ENCODE assay signal across 10 cellular contexts in genomic region chr2:219661197-219661954, GRCh38. TPM values are rescaled to one million over a fixed set of nuclear protein-coding genes. Genes with fewer than 3 reads are reported as not detected.
A peak's percentile ranks its signal among the peaks of the same experiment; 100 is the strongest.
DNase-seq lines count a peak whose midpoint lies in the region; ATAC-seq, FAIRE-seq and TF ChIP-seq lines count a peak whose summit lies in the region.
"Had no signal": no experiment of that assay in that cellular context is flagged by ENCODE, and none has a peak within 500 bp of the region (broad histone marks: within the 10 kb centered on the region; RNA-seq: fewer than 3 reads in every experiment).

No MANE protein-coding gene starts in this region.

- WGBS in H1 (ENCODE audit: extremely low coverage in 1 of 2, insufficient coverage in 1 of 2, insufficient read length in 1 of 2, insufficient replicate concordance in 2 of 2, low coverage in 1 of 2, low lambda C conversion rate in 2 of 2, missing lambda C conversion rate in 1 of 2), 2 experiments = 83% methylated on average over 7 of the region's 7 CpGs; no CpG with 5 or more reads in 1 of the 2 experiments

- no peak overlapping the region for H3K56ac ChIP-seq in H1 (replicated peaks; ENCODE audit: insufficient read length, low read depth, low read length)

- peaks cover 0 to 3% (median 1%) of the 10 kb centered on the region in 4 experiments; a peak in 1 of 7 replicates for H3K4me1 ChIP-seq in H1 (replicated peaks in 1 of 4; ENCODE audit: control insufficient read depth in 3 of 4, insufficient read depth in 4 of 4, low read length in 3 of 4)

- peak; percentile 81 for ATAC-seq in GM21367 (IDR thresholded peaks at IDR 0.05; ENCODE audit: unreplicated experiment)
- peak; percentile 89 for ATAC-seq in HG03103 (IDR thresholded peaks at IDR 0.05; ENCODE audit: low read depth, unreplicated experiment)

- no peak overlapping the region for H3K4me2 ChIP-seq in H1 (ENCODE audit: insufficient read depth in 1 of 2, low read depth in 2 of 2, low read length in 2 of 2)

- no peak overlapping the region for H4K5ac ChIP-seq in H1 (ENCODE audit: insufficient read length, low read depth, low read length)

- H3K14ac ChIP-seq in H1 (ENCODE audit: insufficient read length) = no peak overlapping the region

- H3K18ac ChIP-seq in H1 (ENCODE audit: extremely low read depth, low read length) = no peak overlapping the region

- no peak overlapping the region for H2BK120ac ChIP-seq in H1 (replicated peaks; ENCODE audit: low read depth, low read length)

- CTCF ChIA-PET in H1 (lab: Charles Lee; ENCODE audit: partially characterized antibody) = interaction anchor here (0.7 to 8.0 kb wide), 8 partner anchors 8 to 101 kb away, joined by 3 to 49 read pairs (median 5); no protein-coding TSS in a partner anchor

- TF ChIP-seq EP300 in H1 (IDR thresholded peaks at IDR 0.05; ENCODE audit: borderline replicate concordance in 1 of 2, low read depth in 2 of 2, low read length in 2 of 2) = no peak

- POLR2A ChIA-PET in H1 (lab: Charles Lee; ENCODE audit: partially characterized antibody) = interaction anchor here (0.9 to 2.2 kb wide), 4 partner anchors 8 to 63 kb away, joined by 3 to 6 read pairs (median 4); partner anchors contain the start of gene STK11IP

- no peak overlapping the region for H3K9ac ChIP-seq in H1 (replicated peaks in 1 of 4; ENCODE audit: extremely low read depth in 1 of 4, low read depth in 3 of 4, low read length in 3 of 4)

- peak overlapping the region; percentile 55; the same call in 1 of the 2 replicates for H2BK20ac ChIP-seq in H1 (ENCODE audit: low read length)

- H2BK15ac ChIP-seq in H1 (ENCODE audit: low read length) = no peak overlapping the region

- no peaks in the 10 kb centered on the region for H3K79me2 ChIP-seq in H1 (ENCODE audit: control insufficient read depth in 1 of 2, insufficient read depth in 2 of 2, low read length in 2 of 2)

- H2BK5ac ChIP-seq in H1 (ENCODE audit: low read depth, low read length) = no peak overlapping the region

- H2AFZ ChIP-seq in H1 (ENCODE audit: low read length) = no peak overlapping the region

- H3K79me1 ChIP-seq in H1 (ENCODE audit: low read depth, low read length) = no peaks in the 10 kb centered on the region

- no peak overlapping the region for H3K4me3 ChIP-seq in GM12865 (ENCODE audit: low read depth, low read length)
- H3K4me3 ChIP-seq in H1 (ENCODE audit: extremely low read depth in 1 of 4, insufficient read depth in 2 of 4, low read depth in 3 of 4, low read length in 4 of 4) = no peak overlapping the region
- H3K4me3 ChIP-seq in MG63 = no peak overlapping the region

- DNase-seq in GM12865 (ENCODE audit: low read depth) (peak; percentile 66), H1 (ENCODE audit: low read depth in 1 of 2, low spot score in 2 of 2) (no peak), SHP77 (lab: John Stamatoyannopoulos, UW) (no peak), MG63 (no peak), NCI-H1105 treated with DMSO at 0.1 percent for 48 hours (lab: John Stamatoyannopoulos, UW) (no peak)
- no peak for DNase-seq in activated CD4-positive, alpha-beta T cell treated with anti-CD3 and anti-CD28 coated beads, Interleukin-2, amount 50 U/mL, for 1 hour

- no peak overlapping the region for H4K91ac ChIP-seq in H1 (replicated peaks; ENCODE audit: insufficient read length, low read length)

- no peak overlapping the region for H4K8ac ChIP-seq in H1 (ENCODE audit: extremely low read depth, insufficient read depth, low read length)

- H3K23ac ChIP-seq in H1 (ENCODE audit: insufficient read length) = no peak overlapping the region

- H3K27me3 ChIP-seq in H1 (replicated peaks in 1 of 4; ENCODE audit: control insufficient read depth in 3 of 4, extremely low read depth in 1 of 4, insufficient read depth in 3 of 4, low read length in 3 of 4) = no peaks in the 10 kb centered on the region
- no peaks in the 10 kb centered on the region for H3K27me3 ChIP-seq in MG63

- TF ChIP-seq CTCF in GM12865 (IDR thresholded peaks at IDR 0.05; ENCODE audit: insufficient read depth, low read depth, low read length, missing control alignments) (no peak), H1 (IDR thresholded peaks at IDR 0.05; ENCODE audit: control extremely low read depth in 1 of 3, insufficient read depth in 1 of 3, low read depth in 1 of 3, low read length in 3 of 3) (no peak)

- no peak for TF ChIP-seq POLR2A in H1 (IDR thresholded peaks at IDR 0.05; ENCODE audit: control extremely low read depth in 1 of 2, low read depth in 2 of 2, low read length in 2 of 2)

- H3K9me3 ChIP-seq in H1 (ENCODE audit: insufficient read depth in 2 of 2, low read depth in 1 of 2, low read length in 1 of 2) (peaks cover 9 to 11% of the 10 kb centered on the region in 2 experiments; a peak in 2 of 4 replicates), MG63 (peaks cover 2% of the 10 kb centered on the region)

- no peak for TF ChIP-seq RAD21 in H1 (IDR thresholded peaks at IDR 0.05 in 1 of 2, conservative IDR thresholded peaks at IDR 0.05 in 1 of 2; ENCODE audit: low read depth in 2 of 2, low read length in 2 of 2)

- H3K36me3 ChIP-seq in H1 (ENCODE audit: control insufficient read depth in 2 of 4, insufficient read depth in 4 of 4, low read length in 3 of 4) (no peaks in the 10 kb centered on the region), MG63 (no peaks in the 10 kb centered on the region)

- H2AK5ac ChIP-seq in H1 (ENCODE audit: low read depth, low read length) = no peak overlapping the region

- no peak overlapping the region for H2BK12ac ChIP-seq in H1 (ENCODE audit: low read depth, low read length)

- H3K4ac ChIP-seq in H1 (replicated peaks; ENCODE audit: insufficient read length, low read depth, low read length) = no peak overlapping the region

- H3K23me2 ChIP-seq in H1 (ENCODE audit: low read depth, low read length) = peaks cover 1% of the 10 kb centered on the region; the same call in 1 of the 2 replicates

- H3K27ac ChIP-seq in H1 (ENCODE audit: low read depth, low read length) = no peak overlapping the region
- H3K27ac ChIP-seq: HL-60 had no signal

- no peak for FAIRE-seq in H1 (lab: Jason Lieb, UNC)
- FAIRE-seq: colon had no signal

- no peaks in the 10 kb centered on the region for H4K20me1 ChIP-seq in H1 (replicated peaks in 1 of 2; ENCODE audit: control insufficient read depth in 1 of 2, insufficient read depth in 2 of 2, low read length in 2 of 2)

TF ChIP-seq in H1, 55 proteins besides CTCF, POLR2A, EP300 and RAD21:
- TF ChIP-seq CHD2 (IDR thresholded peaks at IDR 0.05; ENCODE audit: low read length) = no peak
- TF ChIP-seq CBX8 (IDR thresholded peaks at IDR 0.05; ENCODE audit: borderline replicate concordance, low read depth, low read length) = no peak
- TF ChIP-seq MAX (IDR thresholded peaks at IDR 0.05) = no peak
- no peak for TF ChIP-seq SIX5 (IDR thresholded peaks at IDR 0.05; ENCODE audit: low read depth, low read length)
- TF ChIP-seq KDM5A (IDR thresholded peaks at IDR 0.05; ENCODE audit: low read length) = no peak
- no peak for TF ChIP-seq YY1 (IDR thresholded peaks at IDR 0.05; ENCODE audit: low read depth, low read length)
- TF ChIP-seq ASH2L (IDR thresholded peaks at IDR 0.05; ENCODE audit: low read length) = no peak
- TF ChIP-seq SIRT6 (IDR thresholded peaks at IDR 0.05; ENCODE audit: low read length) = no peak
- no peak for TF ChIP-seq E2F6 (IDR thresholded peaks at IDR 0.05)
- no peak for TF ChIP-seq TBP (IDR thresholded peaks at IDR 0.05; ENCODE audit: low read depth, low read length)

RNA-seq across cellular contexts. Expression of gene SLC4A3, which starts 33.9 kb away (rescaled TPM):
- total RNA-seq in H1 (2021; fragmentation: NEBNext Ultra II Directional; extraction: Animal tissue kit (Norgen Biotek cat#: 25700)) = 6.5 and 7.4 TPM in 2 replicates
- polyA plus RNA-seq in H1 (2011; rRNA removed) = 4.8 and 8.2 TPM in 2 replicates
- 5.4 TPM for polyA plus RNA-seq in H1 (2011; cell fraction: cytosol; rRNA removed)
- polyA plus RNA-seq in H1 (2011; cell fraction: nucleus; rRNA removed) = 37.1 TPM
- 5.8 to 8.2 TPM (median 6.5 TPM) in 4 replicates for polyA plus RNA-seq in H1 (2012, experiment 1 of 2)
- 4.7 TPM for polyA plus RNA-seq in H1 (2012, experiment 2 of 2)
- 4.7 TPM for polyA plus RNA-seq in H1 (2013, experiment 1 of 2)
- polyA plus RNA-seq in H1 (2013, experiment 2 of 2) = 4.8 TPM
- polyA minus RNA-seq in H1 (2011; rRNA and poly(A)+ RNA removed) = 2.8 and 5.1 TPM in 2 replicates
- polyA minus RNA-seq in H1 (2011; cell fraction: cytosol; rRNA and poly(A)+ RNA removed) = 4.6 TPM
- polyA minus RNA-seq in H1 (2011; cell fraction: nucleus; rRNA and poly(A)+ RNA removed) = 9.8 TPM
- 3.0 and 4.9 TPM in 2 replicates for total RNA-seq in MG63 (2014; rRNA removed; shearing (Covaris generic); ENCODE audit: low replicate concordance)
